Comparison of ENCODE assay signal across 10 cellular contexts in the genomic region with DNA sequence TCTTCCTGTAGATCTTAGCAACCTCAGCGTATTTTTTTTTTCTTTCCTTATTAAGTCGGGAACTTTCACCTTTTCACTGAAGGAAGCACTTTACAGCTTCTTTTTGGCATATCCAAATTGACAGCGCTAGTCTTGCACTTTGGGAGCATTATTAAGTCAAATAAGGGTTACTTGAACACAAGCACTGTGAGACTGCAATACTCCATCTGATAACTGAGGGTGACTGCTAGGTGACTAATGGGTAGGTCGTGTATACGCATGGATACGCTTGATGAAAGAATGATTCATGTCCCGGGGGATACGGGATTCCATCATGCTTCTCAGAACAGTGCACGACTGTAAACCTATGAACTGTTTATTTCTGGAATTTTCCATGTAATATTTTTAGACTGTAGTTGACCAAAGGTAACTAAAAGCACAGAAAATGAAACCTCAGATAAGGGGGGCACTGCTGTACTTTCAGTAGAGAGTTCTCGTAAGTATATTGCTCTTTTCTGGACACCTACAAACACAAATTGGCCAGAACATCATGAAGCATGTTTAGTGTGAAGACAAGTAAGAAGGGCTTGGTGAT.
DNase-seq lines count a peak whose midpoint lies in the region; ATAC-seq, FAIRE-seq and TF ChIP-seq lines count a peak whose summit lies in the region.
"Had no signal": no experiment of that assay in that cellular context is flagged by ENCODE, and none has a peak within 500 bp of the region (broad histone marks: within the 10 kb centered on the region; RNA-seq: fewer than 3 reads in every experiment).

No MANE protein-coding gene starts in this region.

- intact Hi-C loops in lower leg skin (cut with DNase I; ENCODE audit: low total_unique reads), result no loop called here

- 67 to 82% methylated on average over 10 of the region's 10 CpGs for WGBS in lower leg skin, 2 donors

- no peak for TF ChIP-seq POLR2A in lower leg skin (IDR thresholded peaks at IDR 0.05)

- TF ChIP-seq EP300 in Ishikawa (IDR thresholded peaks at IDR 0.05; ENCODE audit: borderline replicate concordance), result peak; percentile 59; the same call in 1 of the 2 replicates

- peak; percentile 80 for DNase-seq in AG09319 (ENCODE audit: extremely low read depth, low read depth)
- peak; percentile 97 for DNase-seq in bronchial epithelial cell (ENCODE audit: low read depth)
- DNase-seq in left kidney (ENCODE audit: low read depth, low spot score), result peak; percentile 14
- DNase-seq in lower leg skin (ENCODE audit: low spot score in 2 of 2), result no peak
- DNase-seq in NCI-H82 (lab: John Stamatoyannopoulos, UW), result no peak
- no peak for DNase-seq in NCI-H526 treated with DMSO at 0.1 percent for 48 hours (lab: John Stamatoyannopoulos, UW)
- DNase-seq: caudate nucleus had no signal

- TF ChIP-seq CTCF in AG09319 (IDR thresholded peaks at IDR 0.05; ENCODE audit: low read depth, low read length) (no peak), bronchial epithelial cell (IDR thresholded peaks at IDR 0.05; ENCODE audit: insufficient read depth, low read length, severe bottlenecking) (no peak), lower leg skin (IDR thresholded peaks at IDR 0.05) (no peak)

- no peak for TF ChIP-seq RAD21 in Ishikawa (IDR thresholded peaks at IDR 0.05; ENCODE audit: low read depth)

- H3K4me3 ChIP-seq in bronchial epithelial cell (ENCODE audit: low read depth, low read length), result no peak overlapping the region
- H3K4me3 ChIP-seq in lower leg skin (ENCODE audit: low read depth, poor library complexity, severe bottlenecking), result no peak overlapping the region

- no peak for ATAC-seq in GM19035 (IDR thresholded peaks at IDR 0.05; ENCODE audit: unreplicated experiment)
- ATAC-seq: stimulated activated memory B cell treated with anti-CD40 and anti-IgM and Interleukin-4, amounts not matched to agents 10 μg/mL and 1 μg/mL and 100 μg/mL, for 72 hours had no signal

- H3K36me3 ChIP-seq in bronchial epithelial cell (ENCODE audit: control insufficient read depth, insufficient read depth, low read length), result no peaks in the 10 kb centered on the region

- H3K27me3 ChIP-seq in bronchial epithelial cell (ENCODE audit: control insufficient read depth, insufficient read depth, low read length), result no peaks in the 10 kb centered on the region

- no peak for FAIRE-seq in bronchial epithelial cell (lab: Jason Lieb, UNC)

TF ChIP-seq in Ishikawa, 13 proteins besides CTCF, POLR2A, EP300 and RAD21:
- TF ChIP-seq EGR1 (IDR thresholded peaks at IDR 0.05) (no peak), YY1 (IDR thresholded peaks at IDR 0.05; ENCODE audit: low read depth) (no peak), ZBTB7A (IDR thresholded peaks at IDR 0.05; ENCODE audit: low read depth) (no peak), NFIC (IDR thresholded peaks at IDR 0.05) (no peak), TCF12 (IDR thresholded peaks at IDR 0.05; ENCODE audit: low read depth) (0 out of 2 replicates have a peak, but pooled peaks have one; percentile 20), TEAD4 (IDR thresholded peaks at IDR 0.05) (peak; percentile 37; the same call in 1 of the 2 replicates), FOXM1 (IDR thresholded peaks at IDR 0.05; ENCODE audit: borderline replicate concordance, low read depth) (no peak), CEBPB (IDR thresholded peaks at IDR 0.05) (no peak), TAF1 (IDR thresholded peaks at IDR 0.05; ENCODE audit: low read depth) (no peak), CREB1 (IDR thresholded peaks at IDR 0.05; ENCODE audit: low read depth) (no peak)
- TF ChIP-seq, protein P1, sequence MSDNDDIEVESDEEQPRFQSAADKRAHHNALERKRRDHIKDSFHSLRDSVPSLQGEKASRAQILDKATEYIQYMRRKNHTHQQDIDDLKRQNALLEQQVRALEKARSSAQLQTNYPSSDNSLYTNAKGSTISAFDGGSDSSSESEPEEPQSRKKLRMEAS (IDR thresholded peaks at IDR 0.05), result 0 out of 2 replicates have a peak, but pooled peaks have one; percentile 19
- TF ChIP-seq, protein P2, sequence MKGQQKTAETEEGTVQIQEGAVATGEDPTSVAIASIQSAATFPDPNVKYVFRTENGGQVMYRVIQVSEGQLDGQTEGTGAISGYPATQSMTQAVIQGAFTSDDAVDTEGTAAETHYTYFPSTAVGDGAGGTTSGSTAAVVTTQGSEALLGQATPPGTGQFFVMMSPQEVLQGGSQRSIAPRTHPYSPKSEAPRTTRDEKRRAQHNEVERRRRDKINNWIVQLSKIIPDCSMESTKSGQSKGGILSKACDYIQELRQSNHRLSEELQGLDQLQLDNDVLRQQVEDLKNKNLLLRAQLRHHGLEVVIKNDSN (IDR thresholded peaks at IDR 0.05), result no peak
- TF ChIP-seq, protein P3, sequence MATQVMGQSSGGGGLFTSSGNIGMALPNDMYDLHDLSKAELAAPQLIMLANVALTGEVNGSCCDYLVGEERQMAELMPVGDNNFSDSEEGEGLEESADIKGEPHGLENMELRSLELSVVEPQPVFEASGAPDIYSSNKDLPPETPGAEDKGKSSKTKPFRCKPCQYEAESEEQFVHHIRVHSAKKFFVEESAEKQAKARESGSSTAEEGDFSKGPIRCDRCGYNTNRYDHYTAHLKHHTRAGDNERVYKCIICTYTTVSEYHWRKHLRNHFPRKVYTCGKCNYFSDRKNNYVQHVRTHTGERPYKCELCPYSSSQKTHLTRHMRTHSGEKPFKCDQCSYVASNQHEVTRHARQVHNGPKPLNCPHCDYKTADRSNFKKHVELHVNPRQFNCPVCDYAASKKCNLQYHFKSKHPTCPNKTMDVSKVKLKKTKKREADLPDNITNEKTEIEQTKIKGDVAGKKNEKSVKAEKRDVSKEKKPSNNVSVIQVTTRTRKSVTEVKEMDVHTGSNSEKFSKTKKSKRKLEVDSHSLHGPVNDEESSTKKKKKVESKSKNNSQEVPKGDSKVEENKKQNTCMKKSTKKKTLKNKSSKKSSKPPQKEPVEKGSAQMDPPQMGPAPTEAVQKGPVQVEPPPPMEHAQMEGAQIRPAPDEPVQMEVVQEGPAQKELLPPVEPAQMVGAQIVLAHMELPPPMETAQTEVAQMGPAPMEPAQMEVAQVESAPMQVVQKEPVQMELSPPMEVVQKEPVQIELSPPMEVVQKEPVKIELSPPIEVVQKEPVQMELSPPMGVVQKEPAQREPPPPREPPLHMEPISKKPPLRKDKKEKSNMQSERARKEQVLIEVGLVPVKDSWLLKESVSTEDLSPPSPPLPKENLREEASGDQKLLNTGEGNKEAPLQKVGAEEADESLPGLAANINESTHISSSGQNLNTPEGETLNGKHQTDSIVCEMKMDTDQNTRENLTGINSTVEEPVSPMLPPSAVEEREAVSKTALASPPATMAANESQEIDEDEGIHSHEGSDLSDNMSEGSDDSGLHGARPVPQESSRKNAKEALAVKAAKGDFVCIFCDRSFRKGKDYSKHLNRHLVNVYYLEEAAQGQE (IDR thresholded peaks at IDR 0.05; ENCODE audit: low read depth), result no peak

Comparison
In these comparisons a context has a peak if more than half of its experiments do, and no peak if none do; other contexts are left out.
1. DNase-seq: peak in AG09319 (single experiment), bronchial epithelial cell (single experiment) and left kidney (single experiment); none in lower leg skin (0 of 2), NCI-H82 (single experiment) and NCI-H526 treated with DMSO at 0.1 percent for 48 hours (single experiment).